27 cellular contexts compared by ENCODE assay signal in the genomic region with DNA sequence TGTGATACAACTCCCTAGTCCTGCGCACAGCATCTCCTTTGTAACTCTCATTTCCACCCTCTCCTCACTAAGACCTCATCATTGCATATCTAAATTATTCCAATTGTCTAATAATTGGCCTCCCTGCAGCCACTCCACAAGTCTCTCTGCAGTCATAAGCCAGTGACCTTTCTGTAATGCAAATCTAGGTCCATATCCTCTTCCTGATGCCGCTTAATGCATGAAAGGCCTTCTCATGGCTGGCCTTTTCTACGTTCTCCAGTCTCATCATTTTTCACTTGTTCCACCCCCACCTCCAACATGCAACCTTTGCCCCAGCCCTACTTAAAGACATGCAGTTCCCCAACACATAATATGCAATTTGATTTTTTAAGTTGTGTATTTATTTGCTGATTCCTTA.
"Had no signal": no experiment of that assay in that cellular context is flagged by ENCODE, and none has a peak within 500 bp of the region (broad histone marks: within the 10 kb centered on the region; RNA-seq: fewer than 3 reads in every experiment).

No MANE protein-coding gene starts in this region.

- H3K4me1 Mint-ChIP-seq: stimulated activated effector memory CD8-positive, alpha-beta T cell treated with anti-CD3 and anti-CD28 coated beads, Interleukin-12 subunit alpha, Interleukin-12 subunit beta, amount 100 ng/mL, for 72 hours had no signal

- H3K4me3 ChIP-seq: stomach, suprapubic skin, testis, thoracic aorta, thyroid gland, tibial artery, tibial nerve, transverse colon, upper lobe of left lung, upper lobe of right lung, uterus, vagina had no signal

- H3K36me3 ChIP-seq: stomach, suprapubic skin, thoracic aorta, thyroid gland, transverse colon, upper lobe of left lung, upper lobe of right lung, uterus, vagina had no signal

- DNase-seq: stimulated activated CD4-positive, alpha-beta T cell treated with anti-CD3 and anti-CD28 coated beads, Interleukin-1b, Interleukin-23, amount 100 ng/mL, for 48 hours; stimulated activated CD4-positive, alpha-beta T cell treated with anti-CD3 and anti-CD28 coated beads, Interleukin-2, amount 100 ng/mL, for 24 hours; stimulated activated CD4-positive, alpha-beta T cell treated with anti-CD3 and anti-CD28 coated beads, Interleukin-2, amount 100 ng/mL, for 48 hours; stimulated activated CD4-positive, alpha-beta T cell treated with anti-CD3 and anti-CD28 coated beads, Interleukin-4, amount 100 ng/mL, for 1 hour; stimulated activated CD4-positive, alpha-beta T cell treated with anti-CD3 and anti-CD28 coated beads, Interleukin-4, amount 100 ng/mL, for 24 hours; stimulated activated CD4-positive, alpha-beta T cell treated with anti-CD3 and anti-CD28 coated beads, Interleukin-4, amount 100 ng/mL, for 4 hours; stimulated activated CD8-positive, alpha-beta memory T cell treated with anti-CD3 and anti-CD28 coated beads, Interleukin-4, amount 100 ng/mL, for 48 hours; stimulated activated naive CD4-positive, alpha-beta T cell; stimulated activated naive CD4-positive, alpha-beta T cell treated with Interleukin-2 at 50 U/mL for 16 hours; stimulated activated naive CD8-positive, alpha-beta T cell treated with anti-CD3 and anti-CD28 coated beads, Interleukin-15, amount 100 ng/mL, for 72 hours; stimulated activated naive CD8-positive, alpha-beta T cell treated with anti-CD3 and anti-CD28 coated beads, Interleukin-15, Interleukin-2, amounts not matched to agents 100 U/mL and 50 U/mL, for 24 hours; stomach; substantia nigra; testis; thyroid gland; tibial artery; transverse colon; upper lobe of left lung; upper lobe of right lung; uterus had no signal

- H3K27me3 Mint-ChIP-seq: stimulated activated naive CD8-positive, alpha-beta T cell treated with anti-CD3 and anti-CD28 coated beads, Interleukin-15, amount 100 ng/mL, for 72 hours; stimulated activated naive CD8-positive, alpha-beta T cell treated with anti-CD3 and anti-CD28 coated beads, Interleukin-15, Interleukin-2, amounts not matched to agents 100 ng/mL and 50 ng/mL, for 24 hours; type B pancreatic cell had no signal

- ATAC-seq: stimulated activated effector memory CD8-positive, alpha-beta T cell treated with anti-CD3 and anti-CD28 coated beads, Interleukin-12 subunit alpha, Interleukin-12 subunit beta, amount 100 ng/mL, for 72 hours; stimulated activated naive CD8-positive, alpha-beta T cell treated with anti-CD3 and anti-CD28 coated beads, Interleukin-15, amount 100 ng/mL, for 72 hours; stimulated activated naive CD8-positive, alpha-beta T cell treated with anti-CD3 and anti-CD28 coated beads, Interleukin-15, Interleukin-2, amounts not matched to agents 100 U/mL and 50 U/mL, for 24 hours; upper lobe of right lung had no signal

- H3K9me3 ChIP-seq: testis, thoracic aorta, thyroid gland, transverse colon, upper lobe of right lung, uterus, vagina had no signal

- H3K27ac ChIP-seq: stomach, suprapubic skin, testis, thoracic aorta, thyroid gland, tibial artery, tibial nerve, transverse colon, upper lobe of right lung, uterus, vagina had no signal

- H3K4me3 Mint-ChIP-seq: stimulated activated effector memory CD8-positive, alpha-beta T cell treated with anti-CD3 and anti-CD28 coated beads, Interleukin-12 subunit alpha, Interleukin-12 subunit beta, amount 100 ng/mL, for 72 hours; stimulated activated naive CD8-positive, alpha-beta T cell treated with anti-CD3 and anti-CD28 coated beads, Interleukin-15, amount 100 ng/mL, for 72 hours; stimulated activated naive CD8-positive, alpha-beta T cell treated with anti-CD3 and anti-CD28 coated beads, Interleukin-15, Interleukin-2, amounts not matched to agents 100 ng/mL and 50 ng/mL, for 24 hours; type B pancreatic cell had no signal

- H3K4me1 ChIP-seq: stomach, suprapubic skin, testis, thyroid gland, tibial artery, tibial nerve, transverse colon, upper lobe of left lung, upper lobe of right lung, uterus, vagina had no signal

- H3K27me3 ChIP-seq: stomach, suprapubic skin, testis, thyroid gland, tibial artery, tibial nerve, transverse colon, upper lobe of left lung, upper lobe of right lung, uterus, vagina had no signal

- H3K27ac Mint-ChIP-seq: stimulated activated effector memory CD8-positive, alpha-beta T cell treated with anti-CD3 and anti-CD28 coated beads, Interleukin-12 subunit alpha, Interleukin-12 subunit beta, amount 100 ng/mL, for 72 hours; stimulated activated naive CD8-positive, alpha-beta T cell treated with anti-CD3 and anti-CD28 coated beads, Interleukin-15, amount 100 ng/mL, for 72 hours; stimulated activated naive CD8-positive, alpha-beta T cell treated with anti-CD3 and anti-CD28 coated beads, Interleukin-15, Interleukin-2, amounts not matched to agents 100 ng/mL and 50 ng/mL, for 24 hours; type B pancreatic cell had no signal

- H3K36me3 Mint-ChIP-seq: stimulated activated effector memory CD8-positive, alpha-beta T cell treated with anti-CD3 and anti-CD28 coated beads, Interleukin-12 subunit alpha, Interleukin-12 subunit beta, amount 100 ng/mL, for 72 hours had no signal
